12 cellular contexts compared by ENCODE assay signal in the genomic region with DNA sequence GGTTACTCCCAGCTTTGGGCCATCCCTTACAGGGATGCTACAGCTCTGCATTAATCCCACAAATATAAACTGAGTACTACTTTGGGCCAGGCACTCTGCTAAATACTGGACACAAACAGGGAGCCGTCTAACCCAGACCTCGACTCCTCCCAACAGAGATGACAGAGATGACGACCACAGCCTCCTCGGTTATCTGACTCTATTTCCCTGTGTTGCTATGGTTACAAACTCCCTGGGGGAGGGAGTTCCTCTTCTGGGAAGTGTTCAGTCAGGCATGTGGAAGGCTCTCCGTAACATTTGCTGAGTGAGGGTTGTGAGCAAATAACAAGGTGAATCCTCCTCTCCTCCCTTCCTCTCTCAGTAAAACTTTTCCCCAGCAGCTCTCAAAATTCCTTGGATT. TPM values are rescaled to one million over a fixed set of nuclear protein-coding genes. Genes with fewer than 3 reads are reported as not detected.
DNase-seq lines count a peak whose midpoint lies in the region; ATAC-seq and TF ChIP-seq lines count a peak whose summit lies in the region.
"Had no signal": no experiment of that assay in that cellular context is flagged by ENCODE, and none has a peak within 500 bp of the region (broad histone marks: within the 10 kb centered on the region; RNA-seq: fewer than 3 reads in every experiment).

No MANE protein-coding gene starts in this region.

- DNase-seq in DMS53 (lab: John Stamatoyannopoulos, UW) (peak; percentile 5), DMS53 treated with DMSO at 0.1 percent for 48 hours (lab: John Stamatoyannopoulos, UW; ENCODE audit: unreplicated experiment) (no peak), T-helper 17 cell (no peak), right atrium auricular region (ENCODE audit: low spot score) (peak; percentile 69), renal cortical epithelial cell (ENCODE audit: low read depth) (peak; percentile 85), AG08396 (ENCODE audit: low spot score) (no peak), aorta (no peak), medulla oblongata (ENCODE audit: extremely low spot score) (no peak)
- DNase-seq: 8988T, amniotic stem cell, right lobe of liver had no signal

- H3K4me1 ChIP-seq in right atrium auricular region (no peaks in the 10 kb centered on the region), aorta (ENCODE audit: control insufficient read depth in 1 of 2, insufficient read depth in 2 of 2, low read length in 2 of 2) (no peaks in the 10 kb centered on the region)
- H3K4me1 ChIP-seq: right lobe of liver, SJSA1 had no signal

- no peaks in the 10 kb centered on the region for H3K36me3 Mint-ChIP-seq in T-helper 17 cell (ENCODE audit: low read depth)

- intact Hi-C loops in aorta (cut with DNase I): no loop called here

- H3K9me3 ChIP-seq in T-helper 17 cell (ENCODE audit: control insufficient read depth, low read length, poor library complexity, severe bottlenecking) (no peaks in the 10 kb centered on the region), right atrium auricular region (no peaks in the 10 kb centered on the region), aorta (ENCODE audit: control insufficient read depth, low read length) (peaks cover 2% of the 10 kb centered on the region)
- H3K9me3 ChIP-seq: right lobe of liver, SJSA1 had no signal

- ATAC-seq in T-helper 17 cell (peak; percentile 42), aorta (ENCODE audit: low FRiP score) (no peak)

- no peak overlapping the region for H3K4me3 Mint-ChIP-seq in T-helper 17 cell

- peaks cover 17% of the 10 kb centered on the region for H3K4me1 Mint-ChIP-seq in T-helper 17 cell

- H3K27me3 ChIP-seq in right atrium auricular region (no peaks in the 10 kb centered on the region), aorta (ENCODE audit: control insufficient read depth in 1 of 2, insufficient read depth in 2 of 2, low read length in 1 of 2) (no peaks in the 10 kb centered on the region)
- H3K27me3 ChIP-seq: right lobe of liver had no signal

- no peak for TF ChIP-seq CTCF in right atrium auricular region (IDR thresholded peaks at IDR 0.05)

- peak overlapping the region; percentile 80 for H3K27ac Mint-ChIP-seq in T-helper 17 cell

- WGBS in aorta, 2 donors: 53 to 58% methylated on average over 5 of the region's 5 CpGs

- H3K27ac ChIP-seq in right atrium auricular region (no peak overlapping the region), aorta (ENCODE audit: low read depth in 1 of 2, low read length in 2 of 2) (no peak overlapping the region)
- H3K27ac ChIP-seq: right lobe of liver, SJSA1 had no signal

- no peaks in the 10 kb centered on the region for H3K36me3 ChIP-seq in right atrium auricular region
- no peaks in the 10 kb centered on the region for H3K36me3 ChIP-seq in aorta (ENCODE audit: control insufficient read depth in 1 of 2, insufficient read depth in 2 of 2, low read length in 1 of 2)
- H3K36me3 ChIP-seq: right lobe of liver, SJSA1 had no signal

- peaks cover 5% of the 10 kb centered on the region for H3K27me3 Mint-ChIP-seq in T-helper 17 cell

- H3K4me3 ChIP-seq in right atrium auricular region (no peak overlapping the region), aorta (ENCODE audit: low read length in 2 of 2) (no peak overlapping the region)
- H3K4me3 ChIP-seq: right lobe of liver, SJSA1 had no signal

RNA-seq across cellular contexts. Expression of a gene that starts 6.7 kb away (rescaled TPM):
- 10 to 100 TPM; 38.5 to 45.3 TPM for total RNA-seq in T-helper 17 cell
- total RNA-seq in right atrium auricular region: 10 to 100 TPM in 1 of 2 donors, 1 to 10 TPM in 1; 8.2 to 10.5 TPM
- total RNA-seq in renal cortical epithelial cell: 7.3 and 7.5 TPM in 2 replicates
- 10 to 100 TPM; 11.8 to 17.3 TPM for total RNA-seq in aorta
- 1 to 10 TPM; 2.0 to 5.0 TPM for polyA plus RNA-seq in aorta

Comparison
In these comparisons a context has a peak if more than half of its experiments do, and no peak if none do; other contexts are left out.
1. DNase-seq: peak in DMS53 (single experiment), right atrium auricular region (single experiment) and renal cortical epithelial cell (single experiment); none in DMS53 treated with DMSO at 0.1 percent for 48 hours (single experiment), T-helper 17 cell (0 of 3), AG08396 (single experiment), aorta (0 of 2) and medulla oblongata (single experiment).